Comparison of ENCODE assay signal across 8 cellular contexts in genomic region chr18:4017479-4017878, GRCh38.
DNase-seq lines count a peak whose midpoint lies in the region; ATAC-seq, FAIRE-seq and TF ChIP-seq lines count a peak whose summit lies in the region.

No MANE protein-coding gene starts in this region.

- H3K9me3 ChIP-seq in gastrocnemius medialis (no peaks in the 10 kb centered on the region), ovary (no peaks in the 10 kb centered on the region)

- H3K4me3 ChIP-seq in astrocyte of the spinal cord (ENCODE audit: low read depth, low read length): no peak overlapping the region
- H3K4me3 ChIP-seq in gastrocnemius medialis: no peak overlapping the region
- no peak overlapping the region for H3K4me3 ChIP-seq in ovary

- peak; percentile 97 for ATAC-seq in HG03354 (IDR thresholded peaks at IDR 0.05; ENCODE audit: poor library complexity, severe bottlenecking, unreplicated experiment)
- ATAC-seq in esophagus mucosa: no peak
- ATAC-seq in gastrocnemius medialis: no peak

- DNase-seq in COLO668 (lab: John Stamatoyannopoulos, UW; ENCODE audit: unreplicated experiment) (peak; percentile 30), GM19239 (ENCODE audit: insufficient read length, low spot score) (peak; percentile 18), astrocyte of the spinal cord (ENCODE audit: low read depth, low spot score) (no peak), gastrocnemius medialis (no peak), mesenteric fat pad (ENCODE audit: low spot score) (no peak), ovary (no peak)

- TF ChIP-seq EP300 in ovary (IDR thresholded peaks at IDR 0.05): no peak

- H3K36me3 ChIP-seq in gastrocnemius medialis (no peaks in the 10 kb centered on the region), ovary (no peaks in the 10 kb centered on the region)

- TF ChIP-seq POLR2A in gastrocnemius medialis (IDR thresholded peaks at IDR 0.05) (no peak), ovary (IDR thresholded peaks at IDR 0.05) (no peak)

- H3K4me1 ChIP-seq in gastrocnemius medialis: no peaks in the 10 kb centered on the region
- H3K4me1 ChIP-seq in ovary (ENCODE audit: insufficient read depth): no peaks in the 10 kb centered on the region

- 63 to 65% (median 63%) methylated on average over 3 of the region's 3 CpGs for WGBS in ovary, 3 donors

- no peak overlapping the region for H3K27ac ChIP-seq in gastrocnemius medialis
- H3K27ac ChIP-seq in ovary: no peak overlapping the region

- TF ChIP-seq CTCF in astrocyte of the spinal cord (IDR thresholded peaks at IDR 0.05; ENCODE audit: low read depth, low read length) (peak; percentile 29), gastrocnemius medialis (IDR thresholded peaks at IDR 0.05 in 4 of 5, conservative IDR thresholded peaks at IDR 0.05 in 1 of 5) (no peak), ovary (IDR thresholded peaks at IDR 0.05) (no peak)

- H3K27me3 ChIP-seq in gastrocnemius medialis (no peaks in the 10 kb centered on the region), ovary (no peaks in the 10 kb centered on the region)

- FAIRE-seq in GM19239 (lab: Jason Lieb, UNC): peak; percentile 51

- in situ Hi-C loops in astrocyte of the spinal cord (cut with HindIII; ENCODE audit: low sequenced_read_pairs): no loop called here
- in situ Hi-C loops in gastrocnemius medialis (cut with MboI; ENCODE audit: low sequenced_read_pairs in 4 of 4): loop anchor here in 2 of 4 donors (25.0 kb wide), 1 partner anchor 255 kb away; no protein-coding TSS in a partner anchor

- intact Hi-C loops in gastrocnemius medialis (cut with DNase I; ENCODE audit: low total_unique reads): no loop called here
- intact Hi-C loops in ovary (cut with DNase I): no loop called here

Comparison
In these comparisons a context has a peak if more than half of its experiments do, and no peak if none do; other contexts are left out.
1. DNase-seq: peak in COLO668 (single experiment) and GM19239 (single experiment); none in astrocyte of the spinal cord (single experiment), gastrocnemius medialis (0 of 2), mesenteric fat pad (single experiment) and ovary (0 of 5).